ENCODE assay signal across 9 cellular contexts in genomic region chr14:68970096-68970612, GRCh38. TPM values are rescaled to one million over a fixed set of nuclear protein-coding genes. Genes with fewer than 3 reads are reported as not detected.
DNase-seq lines count a peak whose midpoint lies in the region; ATAC-seq lines count a peak whose summit lies in the region.
"Had no signal": no experiment of that assay in that cellular context is flagged by ENCODE, and none has a peak within 500 bp of the region (broad histone marks: within the 10 kb centered on the region; RNA-seq: fewer than 3 reads in every experiment).

No MANE protein-coding gene starts in this region.

- peak overlapping the region; percentile 13 for H3K9ac ChIP-seq in iPS-15b (ENCODE audit: low read depth, low read length)

- H3K27me3 Mint-ChIP-seq in activated T-cell treated with anti-CD3 and anti-CD28 coated beads, Interleukin-2, amount 50 U/mL, for 4 hours (ENCODE audit: low read depth), result no peaks in the 10 kb centered on the region

- ATAC-seq in activated T-cell treated with anti-CD3 and anti-CD28 coated beads, Interleukin-2, amount 50 U/mL, for 4 hours, result peak; percentile 15 to 24
- ATAC-seq in GM18868 (IDR thresholded peaks at IDR 0.05; ENCODE audit: unreplicated experiment), result no peak

- H3K27me3 ChIP-seq in iPS-15b (ENCODE audit: control insufficient read depth, insufficient read depth, low read length), result no peaks in the 10 kb centered on the region

- DNase-seq in activated T-cell treated with anti-CD3 and anti-CD28 coated beads, Interleukin-2, amount 50 U/mL, for 1 hour, result peak; percentile 46
- DNase-seq in activated T-cell treated with anti-CD3 and anti-CD28 coated beads, Interleukin-2, amount 50 U/mL, for 48 hours, result no peak
- DNase-seq in activated T-cell treated with anti-CD3 and anti-CD28 coated beads, Interleukin-2, amount 50 U/mL, for 4 hours, result no peak
- DNase-seq in Ammon's horn (ENCODE audit: low spot score) (no peak), SKM-1 treated with dmso at 0.1 percent for 144 hours (lab: John Stamatoyannopoulos, UW; ENCODE audit: unreplicated experiment) (no peak)
- DNase-seq: kidney glomerular epithelial cell had no signal

- peak overlapping the region; percentile 25 for H3K4me3 Mint-ChIP-seq in activated T-cell treated with anti-CD3 and anti-CD28 coated beads, Interleukin-2, amount 50 U/mL, for 4 hours

- peaks cover 78% of the 10 kb centered on the region for H3K4me1 Mint-ChIP-seq in activated T-cell treated with anti-CD3 and anti-CD28 coated beads, Interleukin-2, amount 50 U/mL, for 4 hours (ENCODE audit: low read depth)

- peaks cover 10% of the 10 kb centered on the region for H3K9me3 Mint-ChIP-seq in activated T-cell treated with anti-CD3 and anti-CD28 coated beads, Interleukin-2, amount 50 U/mL, for 4 hours

- peaks cover 15% of the 10 kb centered on the region for H3K36me3 ChIP-seq in iPS-15b (ENCODE audit: control insufficient read depth, insufficient read depth, low read length)

- no peak overlapping the region for H3K4me3 ChIP-seq in iPS-15b (ENCODE audit: low read depth, low read length)

- H3K36me3 Mint-ChIP-seq in activated T-cell treated with anti-CD3 and anti-CD28 coated beads, Interleukin-2, amount 50 U/mL, for 4 hours (ENCODE audit: insufficient read depth), result peaks cover 28% of the 10 kb centered on the region

- H3K4me1 ChIP-seq in iPS-15b (ENCODE audit: control insufficient read depth, insufficient read depth, low read length), result peaks cover 30% of the 10 kb centered on the region

- no peaks in the 10 kb centered on the region for H3K9me3 ChIP-seq in iPS-15b (ENCODE audit: control insufficient read depth, insufficient read depth, low read length)

- H3K27ac ChIP-seq in temporal lobe (ENCODE audit: low read depth, low read length), result peak overlapping the region; percentile 19

RNA-seq across cellular contexts. Expression of gene ACTN1, which starts 8.9 kb away (rescaled TPM):
- 10 to 100 TPM; 47.0 to 77.1 (median 56.2) TPM for total RNA-seq in activated T-cell treated with anti-CD3 and anti-CD28 coated beads, Interleukin-2, amount 50 U/mL, for 4 hours
- 21.4 TPM for total RNA-seq in temporal lobe
